22 cellular contexts compared by ENCODE assay signal in genomic region chr3:13222891-13223573, GRCh38.
"Had no signal": no experiment of that assay in that cellular context is flagged by ENCODE, and none has a peak within 500 bp of the region (broad histone marks: within the 10 kb centered on the region; RNA-seq: fewer than 3 reads in every experiment).

No MANE protein-coding gene starts in this region.

- H3K36me3 ChIP-seq: ascending aorta, brain microvascular endothelial cell, gastrocnemius medialis, lower lobe of right lung, transverse colon had no signal

- H3K9me3 ChIP-seq: ascending aorta, gastrocnemius medialis, lower lobe of right lung, transverse colon had no signal

- DNase-seq: activated CD4-positive, alpha-beta memory T cell treated with anti-CD3 and anti-CD28 coated beads, Interleukin-2, amount 10 ng/mL, durations not matched to agents 7 days and 5 days; activated CD4-positive, alpha-beta T cell treated with anti-CD3 and anti-CD28 coated beads for 1 hour; activated CD4-positive, alpha-beta T cell treated with anti-CD3 and anti-CD28 coated beads, Interleukin-2, amount 10 ng/mL, durations not matched to agents 7 days and 5 days; activated CD8-positive, alpha-beta memory T cell treated with anti-CD3 and anti-CD28 coated beads, Interleukin-2, amount 50 U/mL, for 48 hours; activated gamma-delta T cell; activated naive CD4-positive, alpha-beta T cell treated with anti-CD3 and anti-CD28 coated beads, Interleukin-2, amount 10 ng/mL, durations not matched to agents 7 days and 5 days; activated naive CD8-positive, alpha-beta T cell treated with anti-CD3 and anti-CD28 coated beads, Interleukin-2, amount 10 ng/mL, durations not matched to agents 7 days and 5 days; activated T-cell treated with anti-CD3 and anti-CD28 coated beads, Interleukin-2, amount 50 U/mL, for 24 hours; brain microvascular endothelial cell; cortex of kidney; effector memory CD8-positive, alpha-beta T cell; erythroblast; gastrocnemius medialis; hippocampal formation; lower lobe of right lung; mesenchymal stem cell; naive thymus-derived CD8-positive, alpha-beta T cell; occipital lobe; stimulated activated naive CD4-positive, alpha-beta T cell treated with Interleukin-2 at 50 U/mL for 16 hours; T-helper 2 cell; transverse colon had no signal

- H3K4me3 ChIP-seq: ascending aorta, gastrocnemius medialis, lower lobe of right lung, transverse colon had no signal

- ATAC-seq: effector memory CD8-positive, alpha-beta T cell; gastrocnemius medialis; lower lobe of right lung; naive thymus-derived CD8-positive, alpha-beta T cell had no signal

- H3K27ac ChIP-seq: ascending aorta, brain microvascular endothelial cell, gastrocnemius medialis, lower lobe of right lung, transverse colon had no signal

- H3K4me1 ChIP-seq: ascending aorta, lower lobe of right lung, transverse colon had no signal

- H3K27me3 ChIP-seq: ascending aorta, brain microvascular endothelial cell, gastrocnemius medialis, transverse colon had no signal
